In the genomic region with DNA sequence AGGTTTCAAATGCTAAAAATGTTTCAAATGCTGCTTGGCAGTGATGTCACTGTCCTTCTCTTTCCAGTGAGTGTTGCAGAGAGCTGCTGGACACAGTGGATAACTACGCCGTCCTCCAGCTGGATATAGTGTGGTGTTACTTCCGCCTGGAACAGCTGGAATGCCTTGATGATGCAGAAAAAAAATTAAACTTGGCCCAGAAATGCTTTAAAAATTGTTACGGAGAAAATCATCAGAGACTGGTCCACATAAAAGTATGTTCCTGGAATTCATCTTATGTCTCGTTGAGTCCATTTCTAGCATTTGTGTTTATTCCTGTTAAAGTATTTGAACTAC, we compare ENCODE assay signal across 13 cellular contexts. TPM values are rescaled to one million over a fixed set of nuclear protein-coding genes. Genes with fewer than 3 reads are reported as not detected.
DNase-seq lines count a peak whose midpoint lies in the region; ATAC-seq and TF ChIP-seq lines count a peak whose summit lies in the region.
"Had no signal": no experiment of that assay in that cellular context is flagged by ENCODE, and none has a peak within 500 bp of the region (broad histone marks: within the 10 kb centered on the region; RNA-seq: fewer than 3 reads in every experiment).

No MANE protein-coding gene starts in this region.

- no peak overlapping the region for H3K23ac ChIP-seq in neuronal stem cell (ENCODE audit: low read depth, low read length, poor library complexity)

- H4K8ac ChIP-seq in neuronal stem cell (ENCODE audit: low read depth, low read length) = no peak overlapping the region

- no peak overlapping the region for H2AK5ac ChIP-seq in neuronal stem cell (ENCODE audit: low read depth, low read length)

- H3K27me3 ChIP-seq in right atrium auricular region = no peaks in the 10 kb centered on the region
- no peaks in the 10 kb centered on the region for H3K27me3 ChIP-seq in muscle layer of duodenum (ENCODE audit: low read depth, low read length)
- H3K27me3 ChIP-seq in neuronal stem cell (ENCODE audit: control insufficient read depth in 3 of 3, insufficient read depth in 3 of 3, low read depth in 1 of 3, low read length in 3 of 3) = no peaks in the 10 kb centered on the region

- H3K4ac ChIP-seq in neuronal stem cell (ENCODE audit: low read length) = no peak overlapping the region

- no CpG with 5 or more reads among the region's 5 CpGs for WGBS in neuronal stem cell (ENCODE audit: extremely low coverage in 2 of 2, insufficient read length in 2 of 2, insufficient replicate concordance in 1 of 2), 2 donors

- H2BK12ac ChIP-seq in neuronal stem cell (ENCODE audit: low read length) = no peak overlapping the region

- peak; percentile 75 for ATAC-seq in Right ventricle myocardium inferior
- ATAC-seq in GM18868 (IDR thresholded peaks at IDR 0.05; ENCODE audit: unreplicated experiment) = no peak

- no peak for DNase-seq in Right ventricle myocardium inferior (ENCODE audit: missing footprints)
- no peak for DNase-seq in right atrium auricular region (ENCODE audit: low spot score)
- peak; percentile 77 for DNase-seq in fibroblast of peridontal ligament (ENCODE audit: extremely low read depth)
- no peak for DNase-seq in SIG-M5 treated with dmso at 0.1 percent for 504 hours (lab: John Stamatoyannopoulos, UW; ENCODE audit: unreplicated experiment)
- DNase-seq in iPS-NIHi11 (ENCODE audit: low spot score) = no peak
- DNase-seq in neuronal stem cell (ENCODE audit: low spot score) = no peak
- DNase-seq: 8988T, NCI-H1092, NCI-H69, SHP77 treated with DMSO at 0.1 percent for 48 hours had no signal

- H3K9me3 ChIP-seq in right atrium auricular region (no peaks in the 10 kb centered on the region), muscle layer of duodenum (ENCODE audit: control insufficient read depth in 1 of 2, low read length in 2 of 2) (no peaks in the 10 kb centered on the region), neuronal stem cell (replicated peaks in 1 of 2; ENCODE audit: control insufficient read depth in 2 of 2, insufficient read depth in 1 of 2, low read depth in 1 of 2, low read length in 2 of 2) (peaks cover 0 to 13% of the 10 kb centered on the region in 2 donors)
- H3K9me3 ChIP-seq: HAP-1 had no signal

- no peak overlapping the region for H3K4me2 ChIP-seq in neuronal stem cell (ENCODE audit: insufficient read depth, low read length, poor library complexity, severe bottlenecking)

- no peak overlapping the region for H2BK15ac ChIP-seq in neuronal stem cell (ENCODE audit: low read length)

- H3K27ac ChIP-seq in right atrium auricular region = peak overlapping the region in 1 of 2 donors; percentile 40
- peak overlapping the region; percentile 72 for H3K27ac ChIP-seq in muscle layer of duodenum (ENCODE audit: low read length)
- H3K27ac ChIP-seq in neuronal stem cell (replicated peaks; ENCODE audit: low read length) = no peak overlapping the region

- H4K91ac ChIP-seq in neuronal stem cell (ENCODE audit: low read depth, low read length, poor library complexity) = no peak overlapping the region

- TF ChIP-seq CTCF in right atrium auricular region (IDR thresholded peaks at IDR 0.05) = no peak

- no peaks in the 10 kb centered on the region for H3K79me1 ChIP-seq in neuronal stem cell (ENCODE audit: low read depth, low read length)

- H3K18ac ChIP-seq in neuronal stem cell (ENCODE audit: low read length) = no peak overlapping the region

- intact Hi-C loops in Right ventricle myocardium inferior (cut with DNase I) = no loop called here

- H3K36me3 ChIP-seq in right atrium auricular region (peaks cover 35% of the 10 kb centered on the region), muscle layer of duodenum (ENCODE audit: control insufficient read depth in 1 of 2, insufficient read depth in 2 of 2, low read length in 2 of 2) (peaks cover 18 to 21% of the 10 kb centered on the region in 2 donors), neuronal stem cell (replicated peaks in 1 of 2; ENCODE audit: control insufficient read depth in 2 of 2, insufficient read depth in 2 of 2, low read length in 2 of 2) (peaks cover 16 to 40% of the 10 kb centered on the region in 2 donors)

- H3K4me3 ChIP-seq in right atrium auricular region (no peak overlapping the region), muscle layer of duodenum (ENCODE audit: low read depth in 1 of 2, low read length in 2 of 2) (no peak overlapping the region), neuronal stem cell (ENCODE audit: low read length in 2 of 2) (no peak overlapping the region)
- H3K4me3 ChIP-seq: HAP-1 had no signal

- no peak overlapping the region for H3K9ac ChIP-seq in neuronal stem cell (ENCODE audit: low read depth, low read length, poor library complexity)

- H3K4me1 ChIP-seq in right atrium auricular region = peaks cover 0 to 4% of the 10 kb centered on the region in 2 donors
- H3K4me1 ChIP-seq in muscle layer of duodenum (ENCODE audit: control insufficient read depth in 1 of 2, insufficient read depth in 2 of 2, low read length in 2 of 2) = peaks cover 14 to 26% of the 10 kb centered on the region in 2 donors
- H3K4me1 ChIP-seq in neuronal stem cell (ENCODE audit: control insufficient read depth in 2 of 2, insufficient read depth in 1 of 2, low read depth in 1 of 2, low read length in 2 of 2) = no peaks in the 10 kb centered on the region
- H3K4me1 ChIP-seq: HAP-1 had no signal

- no peak overlapping the region for H2BK5ac ChIP-seq in neuronal stem cell (ENCODE audit: low read length)

- H2AFZ ChIP-seq in neuronal stem cell (ENCODE audit: low read length) = no peak overlapping the region

- H2BK120ac ChIP-seq in neuronal stem cell (ENCODE audit: low read depth, low read length) = no peak overlapping the region

- H3K14ac ChIP-seq in neuronal stem cell (ENCODE audit: low read length) = no peak overlapping the region

RNA-seq across cellular contexts. Expression of a gene that starts 25.2 kb away (rescaled TPM):
- total RNA-seq in Right ventricle myocardium inferior (31.3 TPM), right atrium auricular region (10 to 100 TPM; 33.5 to 39.6 TPM)
- 74.1 TPM for polyA plus RNA-seq in neuronal stem cell (2013, experiment 1 of 2)
- 73.2 TPM for polyA plus RNA-seq in neuronal stem cell (2013, experiment 2 of 2)

RNA-seq across cellular contexts. Expression of a gene that starts 43.0 kb away (rescaled TPM):
- total RNA-seq in Right ventricle myocardium inferior (0.41 TPM), right atrium auricular region (1 to 10 TPM in 1 of 2 donors, under 1 TPM in 1; 0.33 to 1.6 TPM)
- 20.7 TPM for polyA plus RNA-seq in neuronal stem cell (2013, experiment 1 of 2)
- 20.8 TPM for polyA plus RNA-seq in neuronal stem cell (2013, experiment 2 of 2)
